In genomic region chr4:143554728-143555597, GRCh38 we compare ENCODE assay signal across 10 cellular contexts. TPM values are rescaled to one million over a fixed set of nuclear protein-coding genes. Genes with fewer than 3 reads are reported as not detected.
DNase-seq lines count a peak whose midpoint lies in the region; ATAC-seq, FAIRE-seq and TF ChIP-seq lines count a peak whose summit lies in the region.
"Had no signal": no experiment of that assay in that cellular context is flagged by ENCODE, and none has a peak within 500 bp of the region (broad histone marks: within the 10 kb centered on the region; RNA-seq: fewer than 3 reads in every experiment).

No MANE protein-coding gene starts in this region.

- no peak overlapping the region for H3K4me3 ChIP-seq in neural progenitor cell
- no peak overlapping the region for H3K4me3 ChIP-seq in small intestine (ENCODE audit: low read depth in 1 of 2, low read length in 2 of 2)
- H3K4me3 ChIP-seq in GM23248: no peak overlapping the region
- H3K4me3 ChIP-seq: right lobe of liver had no signal

- H3F3A ChIP-seq in neural progenitor cell (ENCODE audit: low read depth): peaks cover 21% of the 10 kb centered on the region
- peaks cover 33% of the 10 kb centered on the region for H3F3A ChIP-seq in GM23248 (ENCODE audit: insufficient read depth)

- H3K9me3 ChIP-seq in neural progenitor cell (ENCODE audit: low read depth) (no peaks in the 10 kb centered on the region), small intestine (ENCODE audit: control insufficient read depth, low read depth) (no peaks in the 10 kb centered on the region), GM23248 (ENCODE audit: low read depth) (no peaks in the 10 kb centered on the region)
- H3K9me3 ChIP-seq: right lobe of liver had no signal

- H3K36me3 ChIP-seq in neural progenitor cell (peaks cover 28% of the 10 kb centered on the region), small intestine (ENCODE audit: control insufficient read depth in 2 of 2, insufficient read depth in 2 of 2, low read length in 2 of 2) (peaks cover 2 to 3% of the 10 kb centered on the region in 2 donors), GM23248 (ENCODE audit: low read depth) (peaks cover 39% of the 10 kb centered on the region)

- H3K4me1 Mint-ChIP-seq in activated naive CD8-positive, alpha-beta T cell treated with anti-CD3 and anti-CD28 coated beads, Interleukin-2, amount 50 U/mL, for 24 hours: peaks cover 26% of the 10 kb centered on the region
- H3K4me1 Mint-ChIP-seq in neural progenitor cell: no peaks in the 10 kb centered on the region

- peaks cover 31% of the 10 kb centered on the region for H3K36me3 Mint-ChIP-seq in activated naive CD8-positive, alpha-beta T cell treated with anti-CD3 and anti-CD28 coated beads, Interleukin-2, amount 50 U/mL, for 24 hours (ENCODE audit: low read depth)
- H3K36me3 Mint-ChIP-seq in neural progenitor cell: peaks cover 23% of the 10 kb centered on the region

- FAIRE-seq in small intestine (lab: Jason Lieb, UNC): no peak

- H3K79me2 ChIP-seq in neural progenitor cell (ENCODE audit: low read depth): peaks cover 10% of the 10 kb centered on the region
- H3K79me2 ChIP-seq in GM23248 (ENCODE audit: insufficient read depth): 0 out of 2 replicates have a peak, but pooled peaks cover 6% of the 10 kb centered on the region

- H3K4me1 ChIP-seq in neural progenitor cell (no peaks in the 10 kb centered on the region), small intestine (ENCODE audit: control insufficient read depth in 2 of 2, insufficient read depth in 1 of 2, low read depth in 1 of 2, low read length in 1 of 2) (no peaks in the 10 kb centered on the region), GM23248 (ENCODE audit: insufficient read depth) (peaks cover 2% of the 10 kb centered on the region; the same call in 1 of the 2 replicates)

- in situ Hi-C loops in GM23248 (cut with MboI): no loop called here

- WGBS in small intestine, 3 donors: 63 to 71% (median 68%) methylated on average over 4 of the region's 4 CpGs
- 72 to 73% methylated on average over 4 of the region's 4 CpGs for whole genome bisulfite sequencing in GM23248 (ENCODE audit: low coverage in 1 of 2, low lambda C conversion rate in 2 of 2, missing lambda C conversion rate in 2 of 2), 2 experiments

- H3K27me3 Mint-ChIP-seq in activated naive CD8-positive, alpha-beta T cell treated with anti-CD3 and anti-CD28 coated beads, Interleukin-2, amount 50 U/mL, for 24 hours: no peaks in the 10 kb centered on the region
- peaks cover 2% of the 10 kb centered on the region for H3K27me3 Mint-ChIP-seq in neural progenitor cell (ENCODE audit: insufficient read depth, low read depth)

- DNase-seq in activated naive CD8-positive, alpha-beta T cell treated with anti-CD3 and anti-CD28 coated beads, Interleukin-2, amount 50 U/mL, for 24 hours: peak; percentile 10
- no peak for DNase-seq in neural progenitor cell (ENCODE audit: low spot score)
- no peak for DNase-seq in small intestine
- DNase-seq in superior temporal gyrus (ENCODE audit: extremely low spot score): no peak
- DNase-seq in GM23248: no peak
- DNase-seq: right lobe of liver had no signal

- H3K27ac ChIP-seq in neural progenitor cell (no peak overlapping the region), small intestine (ENCODE audit: low read depth in 1 of 2, low read length in 1 of 2) (peak overlapping the region in 1 of 2 donors; percentile 5), GM23248 (no peak overlapping the region)
- H3K27ac ChIP-seq: KMS-11, right lobe of liver had no signal

- TF ChIP-seq CTCF in neural progenitor cell (IDR thresholded peaks at IDR 0.05): no peak

- H4K20me1 ChIP-seq in neural progenitor cell (ENCODE audit: low read depth): peaks cover 28% of the 10 kb centered on the region
- no peaks in the 10 kb centered on the region for H4K20me1 ChIP-seq in GM23248 (ENCODE audit: insufficient read depth)

- H3K27me3 ChIP-seq in neural progenitor cell (peaks cover 6% of the 10 kb centered on the region), small intestine (ENCODE audit: control insufficient read depth in 2 of 2, insufficient read depth in 2 of 2, low read length in 2 of 2) (no peaks in the 10 kb centered on the region), GM23248 (replicated peaks; ENCODE audit: insufficient read depth) (no peaks in the 10 kb centered on the region)
- H3K27me3 ChIP-seq: right lobe of liver had no signal

- H3K4me3 Mint-ChIP-seq in activated naive CD8-positive, alpha-beta T cell treated with anti-CD3 and anti-CD28 coated beads, Interleukin-2, amount 50 U/mL, for 24 hours: no peak overlapping the region
- H3K4me3 Mint-ChIP-seq in neural progenitor cell: no peak overlapping the region

- H3K9me3 Mint-ChIP-seq in activated naive CD8-positive, alpha-beta T cell treated with anti-CD3 and anti-CD28 coated beads, Interleukin-2, amount 50 U/mL, for 24 hours: no peaks in the 10 kb centered on the region
- H3K9me3 Mint-ChIP-seq in neural progenitor cell: peaks cover 2% of the 10 kb centered on the region

- ATAC-seq in GM18517 (IDR thresholded peaks at IDR 0.05; ENCODE audit: unreplicated experiment): peak; percentile 85
- peak; percentile 23 for ATAC-seq in GM19468 (IDR thresholded peaks at IDR 0.05; ENCODE audit: extremely low read depth, unreplicated experiment)
- ATAC-seq in HG03066 (IDR thresholded peaks at IDR 0.05; ENCODE audit: low read depth, unreplicated experiment): peak; percentile 63
- ATAC-seq in activated naive CD8-positive, alpha-beta T cell treated with anti-CD3 and anti-CD28 coated beads, Interleukin-2, amount 50 U/mL, for 24 hours: no peak
- ATAC-seq: right lobe of liver had no signal

- H2AFZ ChIP-seq in neural progenitor cell (replicated peaks) (no peak overlapping the region), GM23248 (no peak overlapping the region)

- H3K4me2 ChIP-seq in neural progenitor cell (no peak overlapping the region), GM23248 (ENCODE audit: unreplicated experiment) (no peak overlapping the region)
- H3K4me2 ChIP-seq: KMS-11 had no signal

- peak overlapping the region; percentile 46 for H3K27ac Mint-ChIP-seq in activated naive CD8-positive, alpha-beta T cell treated with anti-CD3 and anti-CD28 coated beads, Interleukin-2, amount 50 U/mL, for 24 hours
- H3K27ac Mint-ChIP-seq in neural progenitor cell: no peak overlapping the region

- H3K9ac ChIP-seq in neural progenitor cell (no peak overlapping the region), GM23248 (no peak overlapping the region)
- H3K9ac ChIP-seq: KMS-11 had no signal

- no peaks in the 10 kb centered on the region for H3K9me2 ChIP-seq in GM23248 (ENCODE audit: insufficient read depth)

RNA-seq across cellular contexts. Expression of gene SMARCA5, which starts 41.5 kb away (rescaled TPM):
- total RNA-seq in neural progenitor cell (ENCODE audit: low replicate concordance): 114 and 176 TPM in 2 replicates
- polyA plus RNA-seq in small intestine (10 to 100 TPM; 13.0 to 20.4 (median 14.9) TPM), GM23248 (2016; fragmentation: Nextera tagmentation; extraction: Ambion mirVana) (34.5 and 35.1 TPM in 2 replicates)
- total RNA-seq in GM23248 (2014; rRNA removed; shearing (Covaris generic)): 27.6 and 29.8 TPM in 2 replicates
